Comparison of ENCODE assay signal across 8 cellular contexts in the genomic region with DNA sequence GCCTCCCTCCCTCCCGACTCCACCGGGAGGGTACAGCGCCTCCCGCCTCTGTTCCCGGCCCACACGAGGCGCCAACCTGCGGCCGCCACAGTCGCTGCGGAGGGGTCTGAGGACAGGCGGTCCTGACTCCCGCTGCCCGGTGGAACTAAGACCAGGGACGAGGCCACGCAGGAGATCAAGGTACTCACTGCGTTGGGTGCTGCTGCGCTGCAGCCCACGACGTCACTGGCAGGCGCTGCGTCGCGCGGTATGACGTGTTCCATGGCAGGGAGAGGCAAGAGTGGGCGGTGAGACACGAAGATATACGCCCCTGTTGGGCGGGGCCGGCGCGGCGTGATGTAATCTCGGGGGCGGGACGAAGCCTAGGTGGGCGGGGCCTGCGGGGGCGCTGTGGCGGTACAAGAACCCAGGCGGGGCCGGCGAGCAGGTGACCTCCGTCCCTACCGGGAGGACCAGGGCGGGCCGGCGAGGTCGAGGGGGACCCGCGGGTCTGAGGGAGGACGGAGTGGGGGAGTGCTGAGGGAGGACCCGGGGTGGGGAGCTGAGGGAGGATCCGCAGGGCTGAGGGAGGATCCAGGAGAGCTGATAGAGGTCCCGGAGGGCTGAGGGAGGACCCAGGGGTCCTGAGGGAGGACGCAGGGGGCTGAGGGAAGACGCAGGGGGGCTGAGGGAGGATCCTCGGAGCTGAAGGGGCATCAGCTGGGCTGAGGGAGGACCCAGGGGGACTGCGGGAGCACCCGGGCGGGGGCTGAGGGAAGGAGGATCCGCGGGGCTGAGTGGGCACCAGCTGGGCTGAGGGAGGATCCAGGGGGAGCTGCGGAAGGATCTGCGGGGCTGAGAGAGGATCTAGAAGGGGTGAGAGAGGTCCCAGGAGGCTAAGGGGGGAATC. TPM values are rescaled to one million over a fixed set of nuclear protein-coding genes. Genes with fewer than 3 reads are reported as not detected.
DNase-seq lines count a peak whose midpoint lies in the region; ATAC-seq, FAIRE-seq and TF ChIP-seq lines count a peak whose summit lies in the region.

A gene (minus strand): TSS at position 227 of the 889 bp plus-strand sequence. CDS start 1,039 bp downstream, outside the sequence.

- H3K27ac ChIP-seq in RWPE2 (ENCODE audit: poor library complexity, severe bottlenecking) = peak within 1 kb of the TSS; percentile 27

- peak; percentile 62 for FAIRE-seq in H54 (lab: Jason Lieb, UNC)

- peak within 1 kb of the TSS; percentile 87 for H3K27ac Mint-ChIP-seq in activated T-helper 2 cell treated with anti-CD3 and anti-CD28 coated beads, Interferon-gamma antibody, Interleukin-2, Interleukin-4, amounts not matched to agents 10 μg/mL and 5 μg/mL and 100 μg/mL, durations not matched to agents 14 hours and 24 hours and 36 hours
- peak within 1 kb of the TSS; percentile 73 to 86 for H3K27ac Mint-ChIP-seq in natural killer cell treated with Interleukin-12 subunit alpha and Interleukin-12 subunit beta and Interleukin-15 and Interleukin-18, amount 100 ng/mL, for 72 hours

- peak; percentile 97 for TF ChIP-seq POLR2A in H54 (IDR thresholded peaks at IDR 0.05; ENCODE audit: low read depth, low read length)

- peaks cover 11% of the 10 kb centered on the region for H3K36me3 Mint-ChIP-seq in activated T-helper 2 cell treated with anti-CD3 and anti-CD28 coated beads, Interferon-gamma antibody, Interleukin-2, Interleukin-4, amounts not matched to agents 10 μg/mL and 5 μg/mL and 100 μg/mL, durations not matched to agents 14 hours and 24 hours and 36 hours (ENCODE audit: low read depth)
- H3K36me3 Mint-ChIP-seq in natural killer cell treated with Interleukin-12 subunit alpha and Interleukin-12 subunit beta and Interleukin-15 and Interleukin-18, amount 100 ng/mL, for 72 hours = no peaks in the 10 kb centered on the region

- no peak for TF ChIP-seq CTCF in RWPE2 (IDR thresholded peaks at IDR 0.05; ENCODE audit: poor library complexity, severe bottlenecking)

- H3K4me1 ChIP-seq in RWPE2 (ENCODE audit: insufficient read depth, poor library complexity, severe bottlenecking) = no peaks in the 10 kb centered on the region

- H3K9me3 Mint-ChIP-seq in activated T-helper 2 cell treated with anti-CD3 and anti-CD28 coated beads, Interferon-gamma antibody, Interleukin-2, Interleukin-4, amounts not matched to agents 10 μg/mL and 5 μg/mL and 100 μg/mL, durations not matched to agents 14 hours and 24 hours and 36 hours = no peaks in the 10 kb centered on the region
- no peaks in the 10 kb centered on the region for H3K9me3 Mint-ChIP-seq in natural killer cell treated with Interleukin-12 subunit alpha and Interleukin-12 subunit beta and Interleukin-15 and Interleukin-18, amount 100 ng/mL, for 72 hours

- peaks cover 21% of the 10 kb centered on the region for H3K4me1 Mint-ChIP-seq in activated T-helper 2 cell treated with anti-CD3 and anti-CD28 coated beads, Interferon-gamma antibody, Interleukin-2, Interleukin-4, amounts not matched to agents 10 μg/mL and 5 μg/mL and 100 μg/mL, durations not matched to agents 14 hours and 24 hours and 36 hours (ENCODE audit: low read depth)
- peaks cover 14 to 20% of the 10 kb centered on the region in 2 donors for H3K4me1 Mint-ChIP-seq in natural killer cell treated with Interleukin-12 subunit alpha and Interleukin-12 subunit beta and Interleukin-15 and Interleukin-18, amount 100 ng/mL, for 72 hours (ENCODE audit: low read depth in 2 of 2)

- H3K27me3 Mint-ChIP-seq in activated T-helper 2 cell treated with anti-CD3 and anti-CD28 coated beads, Interferon-gamma antibody, Interleukin-2, Interleukin-4, amounts not matched to agents 10 μg/mL and 5 μg/mL and 100 μg/mL, durations not matched to agents 14 hours and 24 hours and 36 hours (ENCODE audit: low read depth) = no peaks in the 10 kb centered on the region
- no peaks in the 10 kb centered on the region for H3K27me3 Mint-ChIP-seq in natural killer cell treated with Interleukin-12 subunit alpha and Interleukin-12 subunit beta and Interleukin-15 and Interleukin-18, amount 100 ng/mL, for 72 hours

- ATAC-seq in RWPE2 (ENCODE audit: low read depth) = peak; percentile 75
- ATAC-seq in natural killer cell treated with Interleukin-12 subunit alpha and Interleukin-12 subunit beta and Interleukin-15 and Interleukin-18, amount 100 ng/mL, for 72 hours = peak; percentile 98
- peak; percentile 93 for ATAC-seq in stimulated activated naive CD8-positive, alpha-beta T cell treated with anti-CD3 and anti-CD28 coated beads, Interleukin-15, Interleukin-2, amounts not matched to agents 100 U/mL and 50 U/mL, for 24 hours

- no peaks in the 10 kb centered on the region for H3K9me3 ChIP-seq in RWPE2 (ENCODE audit: severe bottlenecking)

- peak within 1 kb of the TSS; percentile 91 for H3K4me3 ChIP-seq in RWPE2 (ENCODE audit: severe bottlenecking)

- DNase-seq in EL (peak; percentile 95), H54 (ENCODE audit: insufficient read length, low spot score) (peak; percentile 92), LoVo (ENCODE audit: low spot score) (peak; percentile 96), RWPE2 (ENCODE audit: low spot score) (no peak), fibroblast of peridontal ligament (ENCODE audit: extremely low read depth) (peak; percentile 93)
- peak; percentile 98 for DNase-seq in activated T-helper 2 cell treated with anti-CD3 and anti-CD28 coated beads, Interferon-gamma antibody, Interleukin-2, Interleukin-4, amounts not matched to agents 10 μg/mL and 5 μg/mL and 100 μg/mL, durations not matched to agents 14 hours and 24 hours and 36 hours (ENCODE audit: low spot score)
- peak; percentile 97 for DNase-seq in natural killer cell treated with Interleukin-12 subunit alpha and Interleukin-12 subunit beta and Interleukin-15 and Interleukin-18, amount 100 ng/mL, for 72 hours (ENCODE audit: low spot score)
- peak; percentile 99 for DNase-seq in stimulated activated naive CD8-positive, alpha-beta T cell treated with anti-CD3 and anti-CD28 coated beads, Interleukin-15, Interleukin-2, amounts not matched to agents 100 U/mL and 50 U/mL, for 24 hours

- H3K36me3 ChIP-seq in RWPE2 (ENCODE audit: low read depth) = no peaks in the 10 kb centered on the region

- H3K4me3 Mint-ChIP-seq in activated T-helper 2 cell treated with anti-CD3 and anti-CD28 coated beads, Interferon-gamma antibody, Interleukin-2, Interleukin-4, amounts not matched to agents 10 μg/mL and 5 μg/mL and 100 μg/mL, durations not matched to agents 14 hours and 24 hours and 36 hours (ENCODE audit: low read depth) = peak within 1 kb of the TSS; percentile 82
- H3K4me3 Mint-ChIP-seq in natural killer cell treated with Interleukin-12 subunit alpha and Interleukin-12 subunit beta and Interleukin-15 and Interleukin-18, amount 100 ng/mL, for 72 hours = peak within 1 kb of the TSS; percentile 91

- H3K27me3 ChIP-seq in RWPE2 (ENCODE audit: insufficient read depth, poor library complexity, severe bottlenecking) = no peaks in the 10 kb centered on the region

- intact Hi-C loops in activated T-helper 2 cell treated with anti-CD3 and anti-CD28 coated beads, Interferon-gamma antibody, Interleukin-2, Interleukin-4, amounts not matched to agents 10 μg/mL and 5 μg/mL and 100 μg/mL, durations not matched to agents 14 hours and 24 hours and 36 hours (cut with micrococcal nuclease) = loop anchor here (1.0 to 10.0 kb wide), 5 partner anchors 27 to 375 kb away; a partner anchor contains a TSS

RNA-seq across cellular contexts. Expression of the gene that starts here (rescaled TPM):
- total RNA-seq in activated T-helper 2 cell treated with anti-CD3 and anti-CD28 coated beads, Interferon-gamma antibody, Interleukin-2, Interleukin-4, amounts not matched to agents 10 μg/mL and 5 μg/mL and 100 μg/mL, durations not matched to agents 14 hours and 24 hours and 36 hours = 47.3 and 53.6 TPM in 2 replicates
- 10 to 100 TPM; 42.5 to 68.8 TPM for total RNA-seq in natural killer cell treated with Interleukin-12 subunit alpha and Interleukin-12 subunit beta and Interleukin-15 and Interleukin-18, amount 100 ng/mL, for 72 hours
